In genomic region chr3:130102545-130102944, GRCh38 we compare ENCODE assay signal across 6 cellular contexts. TPM values are rescaled to one million over a fixed set of nuclear protein-coding genes. Genes with fewer than 3 reads are reported as not detected.
"Had no signal": no experiment of that assay in that cellular context is flagged by ENCODE, and none has a peak within 500 bp of the region (broad histone marks: within the 10 kb centered on the region; RNA-seq: fewer than 3 reads in every experiment).

No MANE protein-coding gene starts in this region.

RNA-seq across cellular contexts. Expression of gene ALG1L2, which starts 20.9 kb away (rescaled TPM):
- total RNA-seq: PC-3, Right ventricle myocardium inferior, RPMI7951, SJCRH30, SK-MEL-5 had no signal
- polyA plus RNA-seq: SK-N-SH had no signal
